Comparison of ENCODE assay signal across 8 cellular contexts in the genomic region with DNA sequence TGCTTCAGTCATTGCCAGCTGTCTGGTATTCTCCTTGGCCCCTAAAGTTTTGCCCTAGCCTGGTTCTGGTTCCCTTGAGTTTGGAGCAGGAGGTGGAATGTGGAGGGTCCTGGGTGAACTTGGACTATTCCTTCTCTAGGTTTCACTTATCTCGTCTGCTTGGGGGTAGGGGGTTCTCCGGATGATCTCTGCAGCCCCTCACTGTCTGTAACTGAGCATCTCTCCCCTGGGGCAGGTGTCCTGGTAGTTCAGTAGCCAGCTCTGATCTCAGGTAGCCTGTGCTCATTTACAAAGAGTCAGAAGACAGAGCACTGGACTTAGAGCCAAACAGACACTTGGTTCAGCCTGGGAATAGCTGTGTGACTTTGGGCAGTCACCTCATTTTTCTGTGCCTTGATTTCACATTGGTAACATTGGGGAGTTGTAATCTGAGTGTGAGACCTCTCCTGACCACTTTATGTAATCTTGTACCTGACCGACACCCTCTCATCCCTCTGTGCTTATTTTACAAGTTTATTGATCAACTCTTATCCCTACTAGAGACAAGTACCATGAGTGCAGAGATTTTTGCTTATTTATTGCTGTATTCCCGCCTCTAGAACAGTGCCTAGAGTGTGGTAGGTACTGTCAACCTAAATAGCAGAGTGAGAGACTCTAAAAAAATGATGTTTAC. TPM values are rescaled to one million over a fixed set of nuclear protein-coding genes. Genes with fewer than 3 reads are reported as not detected.
DNase-seq lines count a peak whose midpoint lies in the region; ATAC-seq and TF ChIP-seq lines count a peak whose summit lies in the region.

No MANE protein-coding gene starts in this region.

- H3K4me3 ChIP-seq in tibial artery = peak overlapping the region; percentile 85 to 95

- H3K36me3 ChIP-seq in tibial artery = no peaks in the 10 kb centered on the region

- CTCF ChIA-PET in activated CD8-positive, alpha-beta memory T cell treated with anti-CD3 and anti-CD28 coated beads, Interleukin-2, amount 10 ng/mL, durations not matched to agents 7 days and 5 days (lab: Charles Lee) = interaction anchor here (1.4 to 5.2 kb wide), 10 partner anchors 19 to 146 kb away, joined by 7 to 52 read pairs (median 12); a partner anchor contains a TSS

- no peaks in the 10 kb centered on the region for H3K27me3 Mint-ChIP-seq in activated CD8-positive, alpha-beta memory T cell treated with anti-CD3 and anti-CD28 coated beads, Interleukin-2, amount 10 ng/mL, durations not matched to agents 7 days and 5 days
- no peaks in the 10 kb centered on the region for H3K27me3 Mint-ChIP-seq in activated naive CD8-positive, alpha-beta T cell

- H3K27ac Mint-ChIP-seq in activated CD8-positive, alpha-beta memory T cell treated with anti-CD3 and anti-CD28 coated beads, Interleukin-2, amount 10 ng/mL, durations not matched to agents 7 days and 5 days = peak overlapping the region; percentile 97
- peak overlapping the region; percentile 95 for H3K27ac Mint-ChIP-seq in activated naive CD8-positive, alpha-beta T cell

- no peaks in the 10 kb centered on the region for H3K9me3 ChIP-seq in tibial artery

- no peaks in the 10 kb centered on the region for H3K27me3 ChIP-seq in tibial artery

- TF ChIP-seq CTCF in tibial artery (IDR thresholded peaks at IDR 0.05) = no peak

- peaks cover 4 to 20% (median 14%) of the 10 kb centered on the region in 4 donors for H3K4me1 ChIP-seq in tibial artery

- intact Hi-C loops in left colon (cut with DNase I, micrococcal nuclease) (loop anchor here in 1 of 2 donors (10.0 kb wide), 1 partner anchor 144 kb away; a partner anchor contains a TSS), tibial artery (cut with DNase I; ENCODE audit: low total_unique reads) (no loop called here)

- no peak for DNase-seq in activated CD8-positive, alpha-beta memory T cell treated with anti-CD3 and anti-CD28 coated beads, Interleukin-2, amount 10 ng/mL, durations not matched to agents 7 days and 5 days
- DNase-seq in activated CD8-positive, alpha-beta memory T cell treated with anti-CD3 and anti-CD28 coated beads, Interleukin-2, amount 50 U/mL, for 4 hours = no peak
- DNase-seq in left colon (no peak), tibial artery (no peak), middle frontal gyrus (ENCODE audit: extremely low spot score, low spot score) (no peak)

- peaks cover 13% of the 10 kb centered on the region for H3K36me3 Mint-ChIP-seq in activated CD8-positive, alpha-beta memory T cell treated with anti-CD3 and anti-CD28 coated beads, Interleukin-2, amount 10 ng/mL, durations not matched to agents 7 days and 5 days
- no peaks in the 10 kb centered on the region for H3K36me3 Mint-ChIP-seq in activated naive CD8-positive, alpha-beta T cell

- H3K4me3 Mint-ChIP-seq in activated CD8-positive, alpha-beta memory T cell treated with anti-CD3 and anti-CD28 coated beads, Interleukin-2, amount 10 ng/mL, durations not matched to agents 7 days and 5 days = peak overlapping the region; percentile 93
- peak overlapping the region; percentile 96 for H3K4me3 Mint-ChIP-seq in activated naive CD8-positive, alpha-beta T cell

- no peaks in the 10 kb centered on the region for H3K9me3 Mint-ChIP-seq in activated CD8-positive, alpha-beta memory T cell treated with anti-CD3 and anti-CD28 coated beads, Interleukin-2, amount 10 ng/mL, durations not matched to agents 7 days and 5 days (ENCODE audit: low read depth)
- H3K9me3 Mint-ChIP-seq in activated naive CD8-positive, alpha-beta T cell (ENCODE audit: low read depth) = no peaks in the 10 kb centered on the region

- peak overlapping the region; percentile 81 to 87 for H3K27ac ChIP-seq in tibial artery

- H3K4me1 Mint-ChIP-seq in activated CD8-positive, alpha-beta memory T cell treated with anti-CD3 and anti-CD28 coated beads, Interleukin-2, amount 10 ng/mL, durations not matched to agents 7 days and 5 days = peaks cover 46% of the 10 kb centered on the region
- peaks cover 41% of the 10 kb centered on the region for H3K4me1 Mint-ChIP-seq in activated naive CD8-positive, alpha-beta T cell (ENCODE audit: low read depth)

- ATAC-seq in activated CD8-positive, alpha-beta memory T cell treated with anti-CD3 and anti-CD28 coated beads, Interleukin-2, amount 10 ng/mL, durations not matched to agents 7 days and 5 days = no peak
- ATAC-seq in left colon = peak; percentile 29
- no peak for ATAC-seq in HG03280 (IDR thresholded peaks at IDR 0.05; ENCODE audit: unreplicated experiment)
- no peak for ATAC-seq in GM21528 (IDR thresholded peaks at IDR 0.05; ENCODE audit: low FRiP score, unreplicated experiment)

RNA-seq across cellular contexts. Expression of a gene that starts 0.8 kb away (rescaled TPM):
- 10 to 100 TPM; 25.3 to 27.9 TPM for total RNA-seq in activated CD8-positive, alpha-beta memory T cell treated with anti-CD3 and anti-CD28 coated beads, Interleukin-2, amount 10 ng/mL, durations not matched to agents 7 days and 5 days
- 10 to 100 TPM in 1 of 2 donors, 1 to 10 TPM in 1; 8.8 to 11.0 TPM for total RNA-seq in left colon

RNA-seq across cellular contexts. Expression of a gene that starts 31.6 kb away (rescaled TPM):
- total RNA-seq in activated CD8-positive, alpha-beta memory T cell treated with anti-CD3 and anti-CD28 coated beads, Interleukin-2, amount 10 ng/mL, durations not matched to agents 7 days and 5 days = 100 to 1,000 TPM; 130 to 135 TPM
- total RNA-seq in left colon = 100 to 1,000 TPM; 172 to 215 TPM
